In genomic region chr5:80275347-80275746, GRCh38 we compare ENCODE assay signal across 1 cellular context.
TF ChIP-seq lines count a peak whose summit lies in the region.

No MANE protein-coding gene starts in this region.

TF ChIP-seq in GM23338, 12 proteins besides CTCF, POLR2A, EP300 and RAD21 (continued from another document):
- no peak for TF ChIP-seq ZNF462 (CRISPR knock-in tag; IDR thresholded peaks at IDR 0.05)
